In genomic region chr22:19652316-19652715, GRCh38 we compare ENCODE assay signal across 29 cellular contexts.
"Had no signal": no experiment of that assay in that cellular context is flagged by ENCODE, and none has a peak within 500 bp of the region (broad histone marks: within the 10 kb centered on the region; RNA-seq: fewer than 3 reads in every experiment).

No MANE protein-coding gene starts in this region.

- H3K4me3 ChIP-seq: neural progenitor cell, ovary, prostate gland, right lobe of liver, skin epidermis, smooth muscle cell, spleen, suprapubic skin, testis, tibial artery, transverse colon, upper lobe of left lung, vagina had no signal

- DNase-seq: naive thymus-derived CD4-positive, alpha-beta T cell; natural killer cell; occipital lobe; ovary; posterior cingulate gyrus; right cardiac atrium; right lobe of liver; spleen; stimulated activated CD4-positive, alpha-beta T cell treated with anti-CD3 and anti-CD28 coated beads, Interleukin-12 subunit alpha, Interleukin-12 subunit beta, amount 100 ng/mL, for 4 hours; stimulated activated CD4-positive, alpha-beta T cell treated with anti-CD3 and anti-CD28 coated beads, Interleukin-1b, Interleukin-23, amount 100 ng/mL, for 48 hours; stimulated activated CD4-positive, alpha-beta T cell treated with anti-CD3 and anti-CD28 coated beads, Interleukin-4, amount 100 ng/mL, for 1 hour; stimulated activated CD4-positive, alpha-beta T cell treated with anti-CD3 and anti-CD28 coated beads, Interleukin-4, amount 100 ng/mL, for 4 hours; stimulated activated CD8-positive, alpha-beta memory T cell treated with anti-CD3 and anti-CD28 coated beads, Interleukin-4, amount 100 ng/mL, for 48 hours; stimulated activated naive CD4-positive, alpha-beta T cell; stimulated activated naive CD8-positive, alpha-beta T cell treated with anti-CD3 and anti-CD28 coated beads, Interleukin-15, amount 100 ng/mL, for 72 hours; stimulated activated naive CD8-positive, alpha-beta T cell treated with anti-CD3 and anti-CD28 coated beads, Interleukin-15, Interleukin-2, amounts not matched to agents 100 U/mL and 50 U/mL, for 24 hours; substantia nigra; testis; tibial artery; transverse colon; upper lobe of left lung had no signal

- ATAC-seq: naive thymus-derived CD4-positive, alpha-beta T cell; natural killer cell; right cardiac atrium; right lobe of liver; stimulated activated memory B cell treated with anti-CD40 and anti-IgM and Interleukin-4, amounts not matched to agents 10 μg/mL and 1 μg/mL and 100 μg/mL, for 72 hours; stimulated activated naive CD8-positive, alpha-beta T cell treated with anti-CD3 and anti-CD28 coated beads, Interleukin-15, amount 100 ng/mL, for 72 hours; stimulated activated naive CD8-positive, alpha-beta T cell treated with anti-CD3 and anti-CD28 coated beads, Interleukin-15, Interleukin-2, amounts not matched to agents 100 U/mL and 50 U/mL, for 24 hours had no signal

- H3K9me3 ChIP-seq: ovary, prostate gland, testis had no signal

- H2AFZ ChIP-seq: neural progenitor cell, parathyroid adenoma had no signal

- H3K9ac ChIP-seq: neural progenitor cell, parathyroid adenoma had no signal

- H3K4me2 ChIP-seq: neural progenitor cell, smooth muscle cell had no signal

- H3K36me3 ChIP-seq: neural progenitor cell, ovary, prostate gland, right lobe of liver, spleen, suprapubic skin, tibial artery, transverse colon, upper lobe of left lung, vagina had no signal

- H3K27me3 ChIP-seq: neural progenitor cell, ovary, right lobe of liver, suprapubic skin, testis, tibial artery, transverse colon, upper lobe of left lung, vagina had no signal

- H3K27ac ChIP-seq: neural progenitor cell, ovary, parathyroid adenoma, prostate gland, right lobe of liver, skin epidermis, spleen, suprapubic skin, testis, tibial artery, transverse colon, upper lobe of left lung, vagina had no signal

- H3K79me2 ChIP-seq: parathyroid adenoma had no signal

- H3K4me1 ChIP-seq: neural progenitor cell, parathyroid adenoma, prostate gland, right lobe of liver, spleen, suprapubic skin, testis, tibial artery, transverse colon, upper lobe of left lung, vagina had no signal
